ENCODE assay signal across 20 cellular contexts in genomic region chr4:15395342-15395741, GRCh38. TPM values are rescaled to one million over a fixed set of nuclear protein-coding genes. Genes with fewer than 3 reads are reported as not detected.
"Had no signal": no experiment of that assay in that cellular context is flagged by ENCODE, and none has a peak within 500 bp of the region (broad histone marks: within the 10 kb centered on the region; RNA-seq: fewer than 3 reads in every experiment).

No MANE protein-coding gene starts in this region.

- H3K27me3 ChIP-seq: hepatocyte, thyroid gland had no signal

- H3K36me3 ChIP-seq: left ventricle myocardium inferior, thyroid gland had no signal

- H3K4me3 ChIP-seq: hepatocyte, left ventricle myocardium inferior, thyroid gland had no signal

- H3K4me2 ChIP-seq: hepatocyte had no signal

- H3K27ac Mint-ChIP-seq: activated naive CD8-positive, alpha-beta T cell treated with anti-CD3 and anti-CD28 coated beads for 36 hours; T-cell had no signal

- H3K4me3 Mint-ChIP-seq: activated naive CD8-positive, alpha-beta T cell treated with anti-CD3 and anti-CD28 coated beads for 36 hours; brain; T-cell had no signal

- H3K36me3 Mint-ChIP-seq: activated naive CD8-positive, alpha-beta T cell treated with anti-CD3 and anti-CD28 coated beads for 36 hours; brain; T-cell had no signal

- H2AFZ ChIP-seq: hepatocyte had no signal

- H3K27me3 Mint-ChIP-seq: activated naive CD8-positive, alpha-beta T cell treated with anti-CD3 and anti-CD28 coated beads for 36 hours; brain; T-cell had no signal

- DNase-seq: activated CD4-positive, alpha-beta T cell treated with anti-CD3 and anti-CD28 coated beads for 1 hour; activated CD4-positive, alpha-beta T cell treated with anti-CD3 and anti-CD28 coated beads, Interleukin-2, amount 50 U/mL, for 1 hour; activated gamma-delta T cell treated with Interleukin-2 at 50 U/mL for 16 hours; activated naive CD8-positive, alpha-beta T cell treated with anti-CD3 and anti-CD28 coated beads for 36 hours; dermis blood vessel endothelial cell; effector memory CD4-positive, alpha-beta T cell; glutamatergic neuron; kidney glomerular epithelial cell; left ventricle myocardium inferior; right cardiac atrium; stimulated activated CD4-positive, alpha-beta T cell treated with anti-CD3 and anti-CD28 coated beads, Interleukin-12 subunit alpha, Interleukin-12 subunit beta, amount 100 ng/mL, for 4 hours; stimulated activated CD4-positive, alpha-beta T cell treated with anti-CD3 and anti-CD28 coated beads, Interleukin-4, amount 100 ng/mL, for 4 hours; stimulated activated naive CD8-positive, alpha-beta T cell treated with anti-CD3 and anti-CD28 coated beads, Interleukin-15, Interleukin-2, amounts not matched to agents 100 U/mL and 50 U/mL, for 24 hours; thyroid gland had no signal

- H3K27ac ChIP-seq: hepatocyte, left ventricle myocardium inferior, parathyroid adenoma, thyroid gland had no signal

- H3K9me3 Mint-ChIP-seq: activated naive CD8-positive, alpha-beta T cell treated with anti-CD3 and anti-CD28 coated beads for 36 hours; T-cell had no signal

- H3K9ac ChIP-seq: parathyroid adenoma had no signal

- H3K9me3 ChIP-seq: left ventricle myocardium inferior, thyroid gland had no signal

RNA-seq across cellular contexts. Expression of gene C1QTNF7, which starts 32.5 kb away (rescaled TPM):
- total RNA-seq: activated naive CD8-positive, alpha-beta T cell treated with anti-CD3 and anti-CD28 coated beads for 36 hours; dermis blood vessel endothelial cell; myocyte; T-cell had no signal
- polyA plus RNA-seq: neural cell had no signal
